In genomic region chr19:13872339-13872694, GRCh38 we compare ENCODE assay signal across 10 cellular contexts. TPM values are rescaled to one million over a fixed set of nuclear protein-coding genes. Genes with fewer than 3 reads are reported as not detected.
DNase-seq lines count a peak whose midpoint lies in the region; ATAC-seq, FAIRE-seq and TF ChIP-seq lines count a peak whose summit lies in the region.
"Had no signal": no experiment of that assay in that cellular context is flagged by ENCODE, and none has a peak within 500 bp of the region (broad histone marks: within the 10 kb centered on the region; RNA-seq: fewer than 3 reads in every experiment).

No MANE protein-coding gene starts in this region.

- POLR2A ChIA-PET in Caco-2 (lab: Charles Lee) = interaction anchor here (0.6 kb wide), 1 partner anchor 264 kb away, joined by 12 read pairs; no protein-coding TSS in a partner anchor

- no peaks in the 10 kb centered on the region for H3K79me2 ChIP-seq in KMS-11 (ENCODE audit: insufficient read depth, low read depth)

- no peak for TF ChIP-seq CTCF in Caco-2 (IDR thresholded peaks at IDR 0.05; ENCODE audit: insufficient read depth in 1 of 2, low read depth in 1 of 2, low read length in 1 of 2, severe bottlenecking in 1 of 2, unreplicated experiment in 1 of 2)
- TF ChIP-seq CTCF in KMS-11 (conservative IDR thresholded peaks at IDR 0.05; ENCODE audit: low read depth, low read length) = no peak
- TF ChIP-seq CTCF in pancreas (IDR thresholded peaks at IDR 0.05) = no peak

- TF ChIP-seq POLR2A in erythroblast (IDR thresholded peaks at IDR 0.05; ENCODE audit: low read length) = no peak

- H3K4me3 ChIP-seq in Caco-2 (ENCODE audit: low read depth, low read length) = peak overlapping the region; percentile 39
- H3K4me3 ChIP-seq in KMS-11 (IDR thresholded peaks at IDR 0.05; ENCODE audit: insufficient read depth, low read depth, low read length) = no peak overlapping the region
- peak overlapping the region in 3 of 4 donors; percentile 20 to 43 (median 32) for H3K4me3 ChIP-seq in pancreas

- H3K27me3 ChIP-seq in Caco-2 (replicated peaks; ENCODE audit: control insufficient read depth, insufficient read depth, low read length) (no peaks in the 10 kb centered on the region), KMS-11 (ENCODE audit: insufficient read depth, low read depth) (peaks cover 25% of the 10 kb centered on the region; the same call in 1 of the 2 replicates), pancreas (no peaks in the 10 kb centered on the region)

- DNase-seq in Caco-2 (no peak), pancreas (no peak), NCI-H524 (lab: John Stamatoyannopoulos, UW) (no peak), SW480 (ENCODE audit: low spot score) (no peak), erythroblast (lab: John Stamatoyannopoulos, UW) (no peak), SKM-1 treated with dmso at 0.1 percent for 144 hours (lab: John Stamatoyannopoulos, UW; ENCODE audit: unreplicated experiment) (no peak)
- no peak for DNase-seq in effector memory CD8-positive, alpha-beta T cell
- DNase-seq: mammary epithelial cell, NCI-H1694 had no signal

- H3K4me1 Mint-ChIP-seq in Caco-2 (ENCODE audit: low read depth, unreplicated experiment) = peaks cover 7% of the 10 kb centered on the region
- peaks cover 0 to 3% of the 10 kb centered on the region in 2 donors for H3K4me1 Mint-ChIP-seq in effector memory CD8-positive, alpha-beta T cell (ENCODE audit: low read depth in 2 of 2)

- H2AFZ ChIP-seq in KMS-11 (ENCODE audit: low read depth) = peak overlapping the region; percentile 73

- CTCF ChIA-PET in Caco-2 (lab: Charles Lee) = interaction anchor here (0.6 to 1.3 kb wide), 3 partner anchors 73 to 193 kb away, joined by 3 read pairs; a partner anchor contains a TSS

- no peaks in the 10 kb centered on the region for H3K9me3 Mint-ChIP-seq in Caco-2 (ENCODE audit: unreplicated experiment)
- no peaks in the 10 kb centered on the region for H3K9me3 Mint-ChIP-seq in effector memory CD8-positive, alpha-beta T cell

- H3K4me1 ChIP-seq in Caco-2 (0 out of 2 replicates have a peak, but pooled peaks cover 4% of the 10 kb centered on the region), KMS-11 (ENCODE audit: low read depth, poor library complexity, severe bottlenecking) (no peaks in the 10 kb centered on the region), pancreas (no peaks in the 10 kb centered on the region)

- no peaks in the 10 kb centered on the region for H3K27me3 Mint-ChIP-seq in Caco-2 (ENCODE audit: insufficient read depth, unreplicated experiment)
- peaks cover 12 to 55% of the 10 kb centered on the region in 2 donors for H3K27me3 Mint-ChIP-seq in effector memory CD8-positive, alpha-beta T cell

- H3K4me2 ChIP-seq in KMS-11 = peak overlapping the region; percentile 45; the same call in 1 of the 2 replicates

- no peaks in the 10 kb centered on the region for H4K20me1 ChIP-seq in KMS-11 (ENCODE audit: insufficient read depth)

- H3K4me3 Mint-ChIP-seq in Caco-2 (ENCODE audit: unreplicated experiment) = peak overlapping the region; percentile 72
- peak overlapping the region; percentile 42 to 44 for H3K4me3 Mint-ChIP-seq in effector memory CD8-positive, alpha-beta T cell

- H3K27ac Mint-ChIP-seq in Caco-2 (ENCODE audit: unreplicated experiment) = no peak overlapping the region
- H3K27ac Mint-ChIP-seq in effector memory CD8-positive, alpha-beta T cell = no peak overlapping the region

- no TSS peak for BruUV-seq in Caco-2 (replicated peaks; lab: Mats Ljungman, UMichigan)

- no peak overlapping the region for H3K9ac ChIP-seq in KMS-11

- no peaks in the 10 kb centered on the region for H3K9me3 ChIP-seq in Caco-2
- H3K9me3 ChIP-seq in pancreas = no peaks in the 10 kb centered on the region

- H3K36me3 ChIP-seq in Caco-2 (ENCODE audit: control insufficient read depth, insufficient read depth, low read length) = no peaks in the 10 kb centered on the region
- no peaks in the 10 kb centered on the region for H3K36me3 ChIP-seq in KMS-11 (ENCODE audit: insufficient read depth)
- H3K36me3 ChIP-seq in pancreas = no peaks in the 10 kb centered on the region

- no peak for ATAC-seq in effector memory CD8-positive, alpha-beta T cell (replicated peaks)
- peak in 1 of 4 donors; percentile 12 for ATAC-seq in pancreas

- H3K36me3 Mint-ChIP-seq in Caco-2 (ENCODE audit: insufficient read depth, unreplicated experiment) = no peaks in the 10 kb centered on the region
- peaks cover 6% of the 10 kb centered on the region for H3K36me3 Mint-ChIP-seq in effector memory CD8-positive, alpha-beta T cell (ENCODE audit: insufficient read depth)

- intact Hi-C loops in Caco-2 (cut with micrococcal nuclease; ENCODE audit: unreplicated experiment) = no loop called here
- intact Hi-C loops in pancreas (cut with DNase I) = loop anchor here in 1 of 3 donors (10.0 kb wide), 1 partner anchor 268 kb away; no protein-coding TSS in a partner anchor

- no peak overlapping the region for H3K27ac ChIP-seq in KMS-11
- H3K27ac ChIP-seq in pancreas = no peak overlapping the region

- 7 to 17% methylated on average over 5 of the region's 5 CpGs for WGBS in pancreas, 2 donors

- FAIRE-seq in pancreas (lab: Jason Lieb, UNC) = no peak

RNA-seq across cellular contexts. Expression of gene NANOS3, which starts 4.6 kb away (rescaled TPM):
- total RNA-seq in Caco-2 (2022) (not detected in 2 replicates), pancreas (1 to 10 TPM in 1 of 6 donors, under 1 TPM in 3, not detected in 2; 0.39 to 1.4 (median 0.62) TPM)
- 1 to 10 TPM in 1 of 2 donors, under 1 TPM in 1; 0.65 to 3.1 TPM for polyA plus RNA-seq in pancreas
- polyA plus RNA-seq: mammary epithelial cell had no signal

RNA-seq across cellular contexts. Expression of gene BRME1, which starts 33.6 kb away (rescaled TPM):
- total RNA-seq in Caco-2 (2022) (17.3 and 17.4 TPM in 2 replicates), pancreas (1 to 10 TPM; 2.6 to 4.5 (median 3.9) TPM)
- 10 to 100 TPM in 1 of 2 donors, 1 to 10 TPM in 1; 8.1 to 15.3 TPM for polyA plus RNA-seq in pancreas

RNA-seq across cellular contexts. Expression of gene CC2D1A, which starts 33.7 kb away (rescaled TPM):
- 48.2 and 49.4 TPM in 2 replicates for total RNA-seq in Caco-2 (2022)
- total RNA-seq in pancreas = 10 to 100 TPM; 23.0 to 29.7 (median 26.2) TPM
- 10 to 100 TPM; 57.5 to 78.6 TPM for polyA plus RNA-seq in pancreas
